In genomic region chr5:148739023-148739422, GRCh38 we compare ENCODE assay signal across 23 cellular contexts.
DNase-seq lines count a peak whose midpoint lies in the region; ATAC-seq, FAIRE-seq and TF ChIP-seq lines count a peak whose summit lies in the region.
"Had no signal": no experiment of that assay in that cellular context is flagged by ENCODE, and none has a peak within 500 bp of the region (broad histone marks: within the 10 kb centered on the region; RNA-seq: fewer than 3 reads in every experiment).

No MANE protein-coding gene starts in this region.

- no peaks in the 10 kb centered on the region for H3K79me1 ChIP-seq in H9 (ENCODE audit: insufficient read depth, low read depth, low read length, poor library complexity, severe bottlenecking)

- H2BK5ac ChIP-seq in H9 (ENCODE audit: insufficient read length, low read length), result no peak overlapping the region

- no peaks in the 10 kb centered on the region for H3K23me2 ChIP-seq in H9 (ENCODE audit: insufficient read length, low read depth, low read length, poor library complexity, severe bottlenecking)

- H3K27ac Mint-ChIP-seq in H9, result no peak overlapping the region
- H3K27ac Mint-ChIP-seq: B cell had no signal

- no peak overlapping the region for H2BK12ac ChIP-seq in H9 (ENCODE audit: insufficient read length, low read depth, low read length)

- H3K27me3 ChIP-seq in pancreas (no peaks in the 10 kb centered on the region), H9 (ENCODE audit: insufficient read depth, low read length) (no peaks in the 10 kb centered on the region)
- H3K27me3 ChIP-seq: Peyer's patch, SJCRH30 had no signal

- H3K4ac ChIP-seq in H9 (ENCODE audit: low read depth, low read length), result no peak overlapping the region

- intact Hi-C loops in pancreas (cut with DNase I), result loop anchor here in 2 of 3 donors (5.0 to 10.0 kb wide), 4 partner anchors 288 to 564 kb away; no protein-coding TSS in a partner anchor

- no peak overlapping the region for H2AK5ac ChIP-seq in H9 (ENCODE audit: insufficient read length, low read length)

- no peak overlapping the region for H2AFZ ChIP-seq in H9 (ENCODE audit: low read length)

- no peaks in the 10 kb centered on the region for H4K20me1 ChIP-seq in H9 (ENCODE audit: control insufficient read depth, insufficient read depth, insufficient read length)

- no peaks in the 10 kb centered on the region for H3K9me3 Mint-ChIP-seq in H9
- H3K9me3 Mint-ChIP-seq: CD14-positive monocyte had no signal

- DNase-seq in kidney tubule cell (ENCODE audit: low spot score) (peak; percentile 39), pancreas (no peak), Kasumi-1 (lab: John Stamatoyannopoulos, UW) (no peak), H9 (no peak)
- DNase-seq: DMS53, GDM1, NCI-H1105, NCI-H146, NCI-H2029 treated with DMSO at 0.1 percent for 48 hours, NCI-H524 treated with DMSO at 0.1 percent for 48 hours, NCI-H82, Peyer's patch, SJCRH30 had no signal

- no peak overlapping the region for H3K9ac ChIP-seq in H9 (ENCODE audit: extremely low read depth, insufficient read length, low read length)
- H3K9ac ChIP-seq: KMS-11 had no signal

- no peak overlapping the region for H4K91ac ChIP-seq in H9 (ENCODE audit: insufficient read length, low read depth, low read length)

- H3K4me2 ChIP-seq in H9 (ENCODE audit: insufficient read depth, insufficient read length, low read length), result no peak overlapping the region
- H3K4me2 ChIP-seq: KMS-11 had no signal

- FAIRE-seq in pancreas (lab: Jason Lieb, UNC), result no peak
- FAIRE-seq: D721Med, H54, HTR-8/SVneo had no signal

- no peak overlapping the region for H3T11ph ChIP-seq in H9 (ENCODE audit: low read length)

- 32 to 40% methylated on average over 5 of the region's 5 CpGs for WGBS in pancreas, 2 donors
- WGBS in H9 (ENCODE audit: extremely low coverage, insufficient read length, low lambda C conversion rate), result no CpG with 5 or more reads among the region's 5 CpGs

- H3K4me1 ChIP-seq in pancreas, result peaks cover 0 to 16% (median 7%) of the 10 kb centered on the region in 3 donors
- no peaks in the 10 kb centered on the region for H3K4me1 ChIP-seq in H9 (ENCODE audit: insufficient read depth, low read length)

- no peak overlapping the region for H3K18ac ChIP-seq in H9 (ENCODE audit: insufficient read length, low read depth, low read length)

- H3K56ac ChIP-seq in H9 (ENCODE audit: insufficient read length, low read depth, low read length), result no peak overlapping the region

- H3K14ac ChIP-seq in H9 (ENCODE audit: insufficient read depth, low read length), result no peak overlapping the region

- H3K36me3 Mint-ChIP-seq in H9 (ENCODE audit: insufficient read depth in 1 of 3, low read depth in 3 of 3), result no peaks in the 10 kb centered on the region

- peak; percentile 49 for ATAC-seq in GM18870 (IDR thresholded peaks at IDR 0.05; ENCODE audit: unreplicated experiment)
- ATAC-seq in HG03354 (IDR thresholded peaks at IDR 0.05; ENCODE audit: poor library complexity, severe bottlenecking, unreplicated experiment), result peak; percentile 52
- peak; percentile 15 to 62 (median 43) for ATAC-seq in pancreas
- ATAC-seq in GM19455 (IDR thresholded peaks at IDR 0.05; ENCODE audit: unreplicated experiment), result no peak
- ATAC-seq in GM21786 (IDR thresholded peaks at IDR 0.05; ENCODE audit: unreplicated experiment), result no peak

- peaks cover 3% of the 10 kb centered on the region; the same call in 1 of the 2 replicates for H3K27me3 Mint-ChIP-seq in H9 (ENCODE audit: low read depth)

- H2BK20ac ChIP-seq in H9 (ENCODE audit: low read depth, low read length, poor library complexity, severe bottlenecking), result no peak overlapping the region

- TF ChIP-seq CTCF in pancreas (IDR thresholded peaks at IDR 0.05) (no peak), H9 (conservative IDR thresholded peaks at IDR 0.05) (no peak)

- H3K4me1 Mint-ChIP-seq in H9, result peaks cover 2% of the 10 kb centered on the region in 2 experiments

- H2BK120ac ChIP-seq in H9 (ENCODE audit: low read depth, low read length, poor library complexity, severe bottlenecking), result no peak overlapping the region

- no peaks in the 10 kb centered on the region for H3K9me3 ChIP-seq in pancreas
- no peaks in the 10 kb centered on the region for H3K9me3 ChIP-seq in H9 (ENCODE audit: control insufficient read depth, low read depth, low read length)
- H3K9me3 ChIP-seq: Peyer's patch, SJCRH30 had no signal

- no peak overlapping the region for H2BK15ac ChIP-seq in H9 (ENCODE audit: low read depth, low read length)

- H3K4me3 Mint-ChIP-seq in H9, result no peak overlapping the region
- H3K4me3 Mint-ChIP-seq: B cell had no signal

- H3K23ac ChIP-seq in H9 (ENCODE audit: insufficient read length, low read depth, low read length), result no peak overlapping the region

- H3K79me2 ChIP-seq in H9 (ENCODE audit: insufficient read depth, low read length), result no peaks in the 10 kb centered on the region

- H3K27ac ChIP-seq in pancreas (peak overlapping the region in 2 of 4 donors; percentile 44 to 69), H9 (ENCODE audit: insufficient read length, low read depth, low read length) (no peak overlapping the region)
- H3K27ac ChIP-seq: KMS-11, Peyer's patch, SJCRH30 had no signal

- H3K36me3 ChIP-seq in pancreas, result no peaks in the 10 kb centered on the region
- H3K36me3 ChIP-seq: Peyer's patch, SJCRH30 had no signal

- no peak overlapping the region for H4K8ac ChIP-seq in H9 (replicated peaks; ENCODE audit: insufficient read length, low read depth, low read length)

- H4K5ac ChIP-seq in H9 (ENCODE audit: insufficient read length, low read depth, low read length), result no peak overlapping the region

- no peak overlapping the region for H3K4me3 ChIP-seq in pancreas
- H3K4me3 ChIP-seq: Peyer's patch, SJCRH30 had no signal

Comparison
In these comparisons a context has a peak if more than half of its experiments do, and no peak if none do; other contexts are left out.
1. ATAC-seq: peak in GM18870 (single experiment), HG03354 (single experiment) and pancreas (4 of 4); none in GM19455 (single experiment) and GM21786 (single experiment).